8 cellular contexts compared by ENCODE assay signal in genomic region chr1:151197863-151198253, GRCh38. TPM values are rescaled to one million over a fixed set of nuclear protein-coding genes. Genes with fewer than 3 reads are reported as not detected.
A peak's percentile ranks its signal among the peaks of the same experiment; 100 is the strongest.
DNase-seq lines count a peak whose midpoint lies in the region; ATAC-seq and TF ChIP-seq lines count a peak whose summit lies in the region.

No MANE protein-coding gene starts in this region.

- ATAC-seq in HG02678 (IDR thresholded peaks at IDR 0.05; ENCODE audit: unreplicated experiment) (no peak), GM19395 (IDR thresholded peaks at IDR 0.05; ENCODE audit: unreplicated experiment) (no peak)

- H3K4me1 Mint-ChIP-seq in brain (peaks cover 53% of the 10 kb centered on the region), mesothelial cell of epicardium (peaks cover 38% of the 10 kb centered on the region)

- peaks cover 18% of the 10 kb centered on the region for H3K27me3 Mint-ChIP-seq in brain
- H3K27me3 Mint-ChIP-seq in mesothelial cell of epicardium (ENCODE audit: low read depth): peaks cover 2% of the 10 kb centered on the region

- DNase-seq in Jurkat, Clone E6-1 (ENCODE audit: low read depth, low spot score): no peak
- DNase-seq in mesothelial cell of epicardium (ENCODE audit: low spot score in 2 of 2, unreplicated experiment in 2 of 2): no peak
- no peak for DNase-seq in NCI-H82 (lab: John Stamatoyannopoulos, UW)
- DNase-seq in NCI-H1417 treated with DMSO at 0.1 percent for 48 hours (lab: John Stamatoyannopoulos, UW): no peak

- peak overlapping the region; percentile 83 for H3K4me3 ChIP-seq in Jurkat, Clone E6-1 (ENCODE audit: low read length)

- peak overlapping the region; percentile 87 for H3K27ac ChIP-seq in C4-2B

- H3K9me3 Mint-ChIP-seq in brain (peaks cover 0 to 7% (median 5%) of the 10 kb centered on the region in 5 experiments), mesothelial cell of epicardium (no peaks in the 10 kb centered on the region)

- peaks cover 17% of the 10 kb centered on the region for H3K36me3 Mint-ChIP-seq in brain
- no peaks in the 10 kb centered on the region for H3K36me3 Mint-ChIP-seq in mesothelial cell of epicardium

- no peak for TF ChIP-seq CTCF in C4-2B (conservative IDR thresholded peaks at IDR 0.05)
- TF ChIP-seq CTCF in brain (conservative IDR thresholded peaks at IDR 0.05): no peak
- no peak for TF ChIP-seq CTCF in mesothelial cell of epicardium (IDR thresholded peaks at IDR 0.05; ENCODE audit: unreplicated experiment)

- peak overlapping the region; percentile 97 to 100 (median 99) for H3K4me3 Mint-ChIP-seq in brain
- H3K4me3 Mint-ChIP-seq in mesothelial cell of epicardium: peak overlapping the region; percentile 96

- H3K27ac Mint-ChIP-seq in brain (peak overlapping the region; percentile 99 to 100 (median 100)), mesothelial cell of epicardium (peak overlapping the region; percentile 100)

RNA-seq across cellular contexts. Expression of gene PIP5K1A, which starts 0.5 kb away (rescaled TPM):
- 64.4 TPM for polyA plus RNA-seq in Jurkat, Clone E6-1 (2012; ENCODE audit: insufficient read depth, insufficient read length)
- 33.8 TPM for polyA plus RNA-seq in brain (ENCODE audit: insufficient read depth, low read depth, low replicate concordance)
- 122 to 130 TPM (median 124 TPM) in 3 replicates for total RNA-seq in mesothelial cell of epicardium

RNA-seq across cellular contexts. Expression of gene VPS72, which starts 7.9 kb away (rescaled TPM):
- 135 TPM for polyA plus RNA-seq in Jurkat, Clone E6-1 (2012; ENCODE audit: insufficient read depth, insufficient read length)
- polyA plus RNA-seq in brain (ENCODE audit: insufficient read depth, low read depth, low replicate concordance): 172 TPM
- total RNA-seq in mesothelial cell of epicardium: 76.8 to 87.2 TPM (median 82.3 TPM) in 3 replicates

RNA-seq across cellular contexts. Expression of gene TMOD4, which starts 22.1 kb away (rescaled TPM):
- 4.8 TPM for polyA plus RNA-seq in Jurkat, Clone E6-1 (2012; ENCODE audit: insufficient read depth, insufficient read length)
- polyA plus RNA-seq in brain (ENCODE audit: insufficient read depth, low read depth, low replicate concordance): not detected
- 0.77 to 1.7 TPM (median 1.1 TPM) in 3 replicates for total RNA-seq in mesothelial cell of epicardium

RNA-seq across cellular contexts. Expression of gene SCNM1, which starts 31.9 kb away (rescaled TPM):
- 79.8 TPM for polyA plus RNA-seq in Jurkat, Clone E6-1 (2012; ENCODE audit: insufficient read depth, insufficient read length)
- 91.9 TPM for polyA plus RNA-seq in brain (ENCODE audit: insufficient read depth, low read depth, low replicate concordance)
- total RNA-seq in mesothelial cell of epicardium: 34.9 to 37.1 TPM (median 36.9 TPM) in 3 replicates

RNA-seq across cellular contexts. Expression of gene LYSMD1, which starts 32.2 kb away (rescaled TPM):
- 9.5 TPM for polyA plus RNA-seq in Jurkat, Clone E6-1 (2012; ENCODE audit: insufficient read depth, insufficient read length)
- 23.9 TPM for polyA plus RNA-seq in brain (ENCODE audit: insufficient read depth, low read depth, low replicate concordance)
- 9.9 to 11.8 TPM (median 11.4 TPM) in 3 replicates for total RNA-seq in mesothelial cell of epicardium
